Comparison of ENCODE assay signal across 8 cellular contexts in the genomic region with DNA sequence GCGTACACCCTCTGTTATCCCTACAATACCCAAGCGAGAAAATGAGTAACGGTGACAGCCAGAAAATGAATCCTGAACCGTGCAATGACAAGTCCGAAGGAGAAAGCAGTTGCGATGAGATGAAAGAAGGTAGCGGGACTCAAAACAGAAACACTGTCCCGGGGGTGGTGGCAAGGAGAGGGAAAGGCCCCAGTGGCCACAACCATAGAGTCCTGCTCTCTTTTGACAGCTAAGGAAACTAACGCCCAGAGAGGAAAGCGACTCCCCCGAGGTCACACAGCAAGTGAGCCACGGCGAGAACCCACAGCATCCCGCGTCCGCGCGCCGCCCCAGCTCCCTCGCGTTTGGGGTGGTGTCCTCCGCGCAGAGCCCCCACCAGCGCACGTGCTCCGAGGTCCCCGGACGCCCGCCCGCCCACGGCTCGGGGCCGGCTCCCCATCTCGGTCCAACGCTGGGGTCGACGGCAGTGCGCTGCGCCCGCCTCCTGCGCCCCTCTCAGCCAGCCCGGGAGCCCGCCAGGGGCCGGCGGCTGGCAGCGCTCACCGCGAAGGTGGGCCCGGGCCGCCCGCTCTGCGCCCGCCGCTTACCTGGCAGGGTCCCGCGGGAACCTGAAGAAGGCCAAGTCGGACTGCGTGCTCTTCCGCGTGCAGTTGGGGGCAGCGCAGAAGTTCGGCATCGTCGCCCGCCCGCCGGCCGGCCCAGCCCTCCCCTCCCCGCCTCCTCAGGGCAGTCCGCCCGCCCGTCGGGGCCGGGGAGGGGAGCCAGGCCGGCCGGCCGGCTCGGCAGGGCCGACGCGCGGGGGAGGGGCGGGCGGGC. TPM values are rescaled to one million over a fixed set of nuclear protein-coding genes. Genes with fewer than 3 reads are reported as not detected.
DNase-seq lines count a peak whose midpoint lies in the region; ATAC-seq and TF ChIP-seq lines count a peak whose summit lies in the region.

No MANE protein-coding gene starts in this region.

- H3K27me3 ChIP-seq in PC-9 (ENCODE audit: insufficient read depth, low read depth): no peaks in the 10 kb centered on the region
- H3K27me3 ChIP-seq in psoas muscle (ENCODE audit: insufficient read depth in 3 of 3, low read length in 2 of 3): no peaks in the 10 kb centered on the region
- no peaks in the 10 kb centered on the region for H3K27me3 ChIP-seq in vagina

- peak; percentile 5 for ATAC-seq in GM18499 (IDR thresholded peaks at IDR 0.05; ENCODE audit: insufficient read depth, unreplicated experiment)
- ATAC-seq in HG02870 (IDR thresholded peaks at IDR 0.05; ENCODE audit: unreplicated experiment): peak; percentile 21
- ATAC-seq in psoas muscle: peak in 3 of 4 donors; percentile 2 to 4 (median 3)
- ATAC-seq in HG02798 (IDR thresholded peaks at IDR 0.05; ENCODE audit: poor library complexity, unreplicated experiment): no peak

- H3K9me3 ChIP-seq in PC-9 (ENCODE audit: insufficient read depth, low read depth): no peaks in the 10 kb centered on the region
- H3K9me3 ChIP-seq in psoas muscle: no peaks in the 10 kb centered on the region
- no peaks in the 10 kb centered on the region for H3K9me3 ChIP-seq in vagina

- H4K20me1 ChIP-seq in PC-9 (ENCODE audit: insufficient read depth): peaks cover 33% of the 10 kb centered on the region

- intact Hi-C loops in PC-9 (cut with micrococcal nuclease; ENCODE audit: unreplicated experiment): no loop called here
- intact Hi-C loops in cardiac septum (cut with DNase I): loop anchor here (2.0 to 5.0 kb wide), 2 partner anchors 143 to 174 kb away; a partner anchor contains a TSS
- intact Hi-C loops in psoas muscle (cut with DNase I): loop anchor here in 1 of 2 donors (2.0 kb wide), 1 partner anchor 64 kb away; a partner anchor contains a TSS
- intact Hi-C loops in vagina (cut with DNase I): no loop called here

- H2AFZ ChIP-seq in PC-9: peak overlapping the region; percentile 78

- DNase-seq in PC-9: no peak
- DNase-seq in activated naive CD4-positive, alpha-beta T cell (lab: John Stamatoyannopoulos, UW): peak; percentile 9 to 60 (median 24)
- peak; percentile 78 for DNase-seq in cardiac septum (ENCODE audit: low spot score)
- peak; percentile 48 to 72 for DNase-seq in psoas muscle
- DNase-seq in vagina (ENCODE audit: extremely low spot score in 2 of 2): no peak

- TF ChIP-seq CTCF in PC-9 (conservative IDR thresholded peaks at IDR 0.05): no peak
- no peak for TF ChIP-seq CTCF in psoas muscle (IDR thresholded peaks at IDR 0.05)
- no peak for TF ChIP-seq CTCF in vagina (IDR thresholded peaks at IDR 0.05)

- WGBS in psoas muscle, 3 donors: 0 to 1% (median 0%) methylated on average over 39 to 71 of the region's 84 CpGs

- no peak for TF ChIP-seq POLR2A in vagina (IDR thresholded peaks at IDR 0.05)

- no peaks in the 10 kb centered on the region for H3K9me2 ChIP-seq in PC-9 (ENCODE audit: insufficient read depth)

- H3K4me1 ChIP-seq in PC-9 (replicated peaks; ENCODE audit: insufficient read depth) (peaks cover 24% of the 10 kb centered on the region), psoas muscle (peaks cover 35% of the 10 kb centered on the region), vagina (peaks cover 35% of the 10 kb centered on the region)

- peaks cover 68% of the 10 kb centered on the region for H3K79me2 ChIP-seq in PC-9 (ENCODE audit: low read depth)

- H3F3A ChIP-seq in PC-9 (ENCODE audit: insufficient read depth, low read depth): peaks cover 7% of the 10 kb centered on the region; the same call in 1 of the 2 replicates

- H3K4me2 ChIP-seq in PC-9: peak overlapping the region; percentile 96

- no TSS peak for BruUV-seq in PC-9 (replicated peaks; lab: Mats Ljungman, UMichigan)

- POLR2A ChIA-PET in PC-9 (lab: Charles Lee; ENCODE audit: unreplicated experiment): no interaction called here

- H3K36me3 ChIP-seq in PC-9 (ENCODE audit: low read depth) (no peaks in the 10 kb centered on the region), psoas muscle (ENCODE audit: insufficient read depth in 1 of 2, low read depth in 1 of 2) (peaks cover 0 to 3% of the 10 kb centered on the region in 2 donors), vagina (no peaks in the 10 kb centered on the region)

- CTCF ChIA-PET in PC-9 (lab: Charles Lee): interaction anchor here (0.6 kb wide), 1 partner anchor 644 kb away, joined by 7 read pairs; no protein-coding TSS in a partner anchor

- H3K4me3 ChIP-seq in PC-9 (peak overlapping the region; percentile 95), psoas muscle (peak overlapping the region; percentile 90), vagina (peak overlapping the region; percentile 74 to 95)

- H3K27ac ChIP-seq in PC-9: peak overlapping the region; percentile 23; the same call in 1 of the 2 replicates
- peak overlapping the region; percentile 84 for H3K27ac ChIP-seq in psoas muscle
- H3K27ac ChIP-seq in vagina: peak overlapping the region; percentile 78

RNA-seq across cellular contexts. Expression of a gene that starts 0.6 kb away (rescaled TPM):
- total RNA-seq in PC-9 (2021) (47.0 and 52.3 TPM in 2 replicates), cardiac septum (25.8 TPM), psoas muscle (10 to 100 TPM; 21.8 to 38.1 (median 34.7) TPM), vagina (25.8 TPM)
- polyA plus RNA-seq in psoas muscle: 10 to 100 TPM; 15.6 to 35.9 (median 17.1) TPM

RNA-seq across cellular contexts. Expression of a gene that starts 0.8 kb away (rescaled TPM):
- 11.1 and 12.5 TPM in 2 replicates for total RNA-seq in PC-9 (2021)
- total RNA-seq in cardiac septum: 0.97 TPM
- under 1 TPM; 0.17 to 0.94 (median 0.55) TPM for total RNA-seq in psoas muscle
- polyA plus RNA-seq in psoas muscle: 1 to 10 TPM in 1 of 3 donors, under 1 TPM in 2; 0.30 to 2.7 (median 0.40) TPM
- total RNA-seq in vagina: 1.2 TPM

Comparison
In these comparisons a context has a peak if more than half of its experiments do, and no peak if none do; other contexts are left out.
1. DNase-seq: peak in activated naive CD4-positive, alpha-beta T cell (4 of 4), cardiac septum (single experiment) and psoas muscle (2 of 2); none in PC-9 (0 of 2) and vagina (0 of 2).
2. H3K27ac ChIP-seq: peak in every context shown above with its lines; median percentile 84 in psoas muscle; 78 in vagina; 23 in PC-9.
3. Peak in every context shown above with its lines, with median percentiles within 50 percentile points of each other: H3K4me3 ChIP-seq.